15 cellular contexts compared by ENCODE assay signal in the genomic region with DNA sequence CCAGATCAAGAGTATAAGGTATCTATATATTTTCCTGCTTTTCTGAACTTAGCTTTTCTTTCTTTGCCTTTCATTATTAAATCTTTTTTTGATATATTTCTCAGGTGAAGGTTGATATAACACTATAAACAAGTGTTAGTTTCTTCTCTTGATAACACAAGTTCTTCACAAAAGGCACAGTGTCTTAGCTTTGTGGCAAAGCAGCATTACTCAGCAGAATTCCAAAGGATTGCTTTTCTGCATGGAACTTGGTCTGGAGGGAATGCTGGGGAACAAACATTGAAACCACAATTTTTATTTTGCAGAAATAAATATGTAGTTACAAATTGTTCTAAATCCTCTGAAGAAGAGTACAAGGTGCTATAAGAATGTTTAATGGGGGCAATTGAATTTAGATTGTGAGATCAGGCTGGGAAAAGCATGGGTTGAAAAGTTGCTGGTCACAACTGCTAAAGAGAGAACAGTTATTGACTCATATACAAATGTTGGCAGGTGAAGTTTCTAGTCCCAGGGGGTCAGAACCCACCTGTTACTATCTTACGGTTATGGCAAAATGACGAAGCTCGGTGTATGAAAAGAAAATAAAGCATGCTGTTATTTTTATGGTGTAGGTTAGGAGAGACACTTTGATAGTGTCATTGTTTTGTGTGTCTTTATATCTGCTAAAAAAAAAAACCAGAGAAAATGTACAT.
DNase-seq lines count a peak whose midpoint lies in the region; ATAC-seq and TF ChIP-seq lines count a peak whose summit lies in the region.
"Had no signal": no experiment of that assay in that cellular context is flagged by ENCODE, and none has a peak within 500 bp of the region (broad histone marks: within the 10 kb centered on the region; RNA-seq: fewer than 3 reads in every experiment).

No MANE protein-coding gene starts in this region.

- ATAC-seq in sciatic nerve (peak; percentile 74), HG02884 (IDR thresholded peaks at IDR 0.05; ENCODE audit: unreplicated experiment) (no peak)
- ATAC-seq: body of pancreas had no signal

- intact Hi-C loops in sciatic nerve (cut with DNase I): no loop called here

- no peak for TF ChIP-seq CTCF in fibroblast of pulmonary artery (IDR thresholded peaks at IDR 0.05; ENCODE audit: low read length, missing control alignments)

- no peak overlapping the region for H3K4me3 ChIP-seq in fibroblast of pulmonary artery (replicated peaks; ENCODE audit: low read depth, low read length)
- H3K4me3 ChIP-seq: body of pancreas had no signal

- DNase-seq in GM04503 (ENCODE audit: low read depth) (peak; percentile 8), RPMI7951 (ENCODE audit: low read depth) (peak; percentile 8), fibroblast of pulmonary artery (ENCODE audit: low read depth) (peak; percentile 30), sciatic nerve (ENCODE audit: low spot score) (no peak), HuH-7.5 (ENCODE audit: low spot score) (no peak), NCI-H2081 treated with DMSO at 0.1 percent for 48 hours (lab: John Stamatoyannopoulos, UW) (no peak), NCI-H2029 treated with DMSO at 0.1 percent for 48 hours (lab: John Stamatoyannopoulos, UW) (no peak)
- DNase-seq: activated CD4-positive, alpha-beta T cell treated with anti-CD3 and anti-CD28 coated beads, Interleukin-2, amount 50 U/mL, for 48 hours; body of pancreas; CD4-positive, alpha-beta memory T cell; effector CD8-positive, alpha-beta T cell; NCI-H2029; NCI-H82; Right ventricle myocardium superior had no signal

Comparison
In these comparisons a context has a peak if more than half of its experiments do, and no peak if none do; other contexts are left out.
1. DNase-seq: peak in GM04503 (single experiment), RPMI7951 (single experiment) and fibroblast of pulmonary artery (single experiment); none in sciatic nerve (single experiment), HuH-7.5 (single experiment), NCI-H2081 treated with DMSO at 0.1 percent for 48 hours (single experiment) and NCI-H2029 treated with DMSO at 0.1 percent for 48 hours (single experiment).